8 cellular contexts compared by ENCODE assay signal in genomic region chr10:4981722-4982471, GRCh38. TPM values are rescaled to one million over a fixed set of nuclear protein-coding genes. Genes with fewer than 3 reads are reported as not detected.
A peak's percentile ranks its signal among the peaks of the same experiment; 100 is the strongest.
DNase-seq lines count a peak whose midpoint lies in the region; ATAC-seq and TF ChIP-seq lines count a peak whose summit lies in the region.

No MANE protein-coding gene starts in this region.

- H3K36me3 ChIP-seq in IMR-90 (ENCODE audit: control insufficient read depth, insufficient read depth, low read length) (no peaks in the 10 kb centered on the region), brain microvascular endothelial cell (replicated peaks) (no peaks in the 10 kb centered on the region), left lung (no peaks in the 10 kb centered on the region)

- H3K79me1 ChIP-seq in IMR-90 (ENCODE audit: low read depth in 1 of 2, low read length in 2 of 2) = no peaks in the 10 kb centered on the region

- in situ Hi-C loops in IMR-90 (cut with MboI; ENCODE audit: low sequenced_read_pairs) (no loop called here), brain microvascular endothelial cell (cut with HindIII; ENCODE audit: low pct_ligation_motif_present, low sequenced_read_pairs) (no loop called here)

- no peaks in the 10 kb centered on the region for H4K20me1 ChIP-seq in IMR-90 (ENCODE audit: insufficient read depth, low read length)

- H2BK5ac ChIP-seq in IMR-90 (ENCODE audit: low read depth, low read length, poor library complexity, severe bottlenecking) = no peak overlapping the region

- TF ChIP-seq CTCF in Calu3 (IDR thresholded peaks at IDR 0.05; ENCODE audit: unreplicated experiment) (peak; percentile 61), IMR-90 (conservative IDR thresholded peaks at IDR 0.05; ENCODE audit: low read depth, low read length) (peak; percentile 42), brain microvascular endothelial cell (IDR thresholded peaks at IDR 0.05; ENCODE audit: low read depth, low read length, missing control alignments) (peak; percentile 54), left lung (IDR thresholded peaks at IDR 0.05) (peak; percentile 28 to 31)

- no peak overlapping the region for H3K27ac ChIP-seq in IMR-90 (ENCODE audit: insufficient read depth, low read length)
- no peak overlapping the region for H3K27ac ChIP-seq in brain microvascular endothelial cell
- peak overlapping the region; percentile 59 to 60 for H3K27ac ChIP-seq in left lung

- H3K4me3 Mint-ChIP-seq in Calu3 (ENCODE audit: low read depth, unreplicated experiment) = peak overlapping the region; percentile 43

- H3K4me3 ChIP-seq in IMR-90 (ENCODE audit: insufficient read depth, low read depth, low read length) (no peak overlapping the region), brain microvascular endothelial cell (ENCODE audit: low read depth, low read length) (no peak overlapping the region), left lung (no peak overlapping the region)

- intact Hi-C loops in Calu3 (cut with micrococcal nuclease; ENCODE audit: unreplicated experiment) = loop anchor here (1.0 kb wide), 1 partner anchor 133 kb away; no protein-coding TSS in a partner anchor
- intact Hi-C loops in IMR-90 (cut with micrococcal nuclease) = loop anchor here (1.0 kb wide), 1 partner anchor 133 kb away; no protein-coding TSS in a partner anchor
- intact Hi-C loops in left lung (cut with DNase I) = no loop called here

- no peak overlapping the region for H3K18ac ChIP-seq in IMR-90 (ENCODE audit: low read depth, low read length)

- H2BK120ac ChIP-seq in IMR-90 (ENCODE audit: low read depth, low read length) = no peak overlapping the region

- TF ChIP-seq RAD21 in IMR-90 (IDR thresholded peaks at IDR 0.05; ENCODE audit: low read length) = peak; percentile 41

- no peak overlapping the region for H4K5ac ChIP-seq in IMR-90 (ENCODE audit: low read depth, low read length)

- no peaks in the 10 kb centered on the region for H3K9me1 ChIP-seq in IMR-90 (ENCODE audit: insufficient read depth, low read length)

- H3K27ac Mint-ChIP-seq in Calu3 (ENCODE audit: unreplicated experiment) = peak overlapping the region; percentile 19

- no peak overlapping the region for H2BK15ac ChIP-seq in IMR-90 (ENCODE audit: low read depth, low read length)

- no peak overlapping the region for H3K4me2 ChIP-seq in IMR-90 (ENCODE audit: low read depth, low read length)

- 75% methylated on average over 10 of the region's 14 CpGs; no CpG with 5 or more reads in 1 of the 2 experiments for WGBS in IMR-90 (ENCODE audit: extremely low coverage in 2 of 2, insufficient read length in 1 of 2), 2 experiments

- no peak overlapping the region for H3K23ac ChIP-seq in IMR-90 (ENCODE audit: low read depth, low read length)

- TF ChIP-seq POLR2A in IMR-90 (IDR thresholded peaks at IDR 0.05; ENCODE audit: low read depth, low read length) = no peak

- ATAC-seq in IMR-90 (ENCODE audit: low read depth) (peak; percentile 18; the same call in 1 of the 2 replicates), left lung (peak; percentile 89), HG03196 (IDR thresholded peaks at IDR 0.05; ENCODE audit: unreplicated experiment) (no peak)

- H4K91ac ChIP-seq in IMR-90 (ENCODE audit: insufficient read depth, low read depth, low read length) = no peak overlapping the region

- dilution Hi-C loops in IMR-90 (cut with HindIII; ENCODE audit: low sequenced_read_pairs, unreplicated experiment) = no loop called here

- no peaks in the 10 kb centered on the region for H3K9me3 Mint-ChIP-seq in Calu3 (ENCODE audit: low read depth, unreplicated experiment)

- H3K36me3 Mint-ChIP-seq in Calu3 (ENCODE audit: insufficient read depth, unreplicated experiment) = peaks cover 3% of the 10 kb centered on the region

- peak; percentile 43 for DNase-seq in Calu3
- DNase-seq in IMR-90 = peak; percentile 37
- DNase-seq in brain microvascular endothelial cell = no peak
- no peak for DNase-seq in left lung
- DNase-seq in stimulated activated CD4-positive, alpha-beta T cell treated with anti-CD3 and anti-CD28 coated beads, Interleukin-2, amount 100 ng/mL, for 24 hours = no peak
- no peak for DNase-seq in GM03348 (ENCODE audit: low spot score)
- no peak for DNase-seq in nucleus accumbens (lab: John Stamatoyannopoulos, UW)

- H2AK5ac ChIP-seq in IMR-90 (ENCODE audit: low read depth, low read length) = no peak overlapping the region

- no peak overlapping the region for H2AFZ ChIP-seq in IMR-90 (replicated peaks; ENCODE audit: low read length, poor library complexity)

- POLR2A ChIA-PET in IMR-90 (lab: Charles Lee; ENCODE audit: unreplicated experiment) = no interaction called here

- H3K9me3 ChIP-seq in IMR-90 (ENCODE audit: control insufficient read depth, insufficient read depth, low read length) = no peaks in the 10 kb centered on the region
- H3K9me3 ChIP-seq in left lung = no peaks in the 10 kb centered on the region

- H3K56ac ChIP-seq in IMR-90 (ENCODE audit: extremely low read depth, insufficient read depth, low read length) = no peak overlapping the region

- no peak overlapping the region for H3K4ac ChIP-seq in IMR-90 (ENCODE audit: low read depth, low read length)

- no peak overlapping the region for H2BK20ac ChIP-seq in IMR-90 (ENCODE audit: low read depth, low read length)

- no peaks in the 10 kb centered on the region for H3K27me3 Mint-ChIP-seq in Calu3 (ENCODE audit: unreplicated experiment)

- H3K4me1 ChIP-seq in IMR-90 (ENCODE audit: control insufficient read depth, insufficient read depth, low read length) (peaks cover 4% of the 10 kb centered on the region; the same call in 1 of the 2 replicates), left lung (no peaks in the 10 kb centered on the region)

- H4K8ac ChIP-seq in IMR-90 (ENCODE audit: low read depth in 2 of 2, low read length in 2 of 2) = no peak overlapping the region

- no peak overlapping the region for H3K9ac ChIP-seq in IMR-90 (ENCODE audit: low read depth, low read length)

- BruUV-seq in Calu3 (replicated peaks; lab: Mats Ljungman, UMichigan) (no TSS peak), IMR-90 (replicated peaks; lab: Mats Ljungman, UMichigan) (no TSS peak)

- H2AK9ac ChIP-seq in IMR-90 (replicated peaks; ENCODE audit: low read depth, low read length, poor library complexity) = no peak overlapping the region

- H3K14ac ChIP-seq in IMR-90 (replicated peaks; ENCODE audit: low read depth, low read length) = no peak overlapping the region

- H3K4me1 Mint-ChIP-seq in Calu3 (ENCODE audit: low read depth, unreplicated experiment) = peaks cover 24% of the 10 kb centered on the region

- CTCF ChIA-PET in Calu3 (lab: Charles Lee) (interaction anchor here (0.8 to 2.1 kb wide), 5 partner anchors 18 to 167 kb away, joined by 3 to 19 read pairs (median 6); partner anchors contain the start of genes AKR1C1 and AKR1C3), IMR-90 (lab: Yijun Ruan, JAX) (interaction anchor here (0.5 to 2.0 kb wide), 3 partner anchors 18 to 132 kb away, joined by 4 to 12 read pairs (median 4); no protein-coding TSS in a partner anchor)

- H3K27me3 ChIP-seq in IMR-90 (ENCODE audit: control insufficient read depth, insufficient read depth, low read length) = no peaks in the 10 kb centered on the region
- H3K27me3 ChIP-seq in brain microvascular endothelial cell (replicated peaks) = no peaks in the 10 kb centered on the region
- no peaks in the 10 kb centered on the region for H3K27me3 ChIP-seq in left lung

TF ChIP-seq in IMR-90, 13 proteins besides CTCF, POLR2A, EP300 and RAD21:
- TF ChIP-seq, protein P1, sequence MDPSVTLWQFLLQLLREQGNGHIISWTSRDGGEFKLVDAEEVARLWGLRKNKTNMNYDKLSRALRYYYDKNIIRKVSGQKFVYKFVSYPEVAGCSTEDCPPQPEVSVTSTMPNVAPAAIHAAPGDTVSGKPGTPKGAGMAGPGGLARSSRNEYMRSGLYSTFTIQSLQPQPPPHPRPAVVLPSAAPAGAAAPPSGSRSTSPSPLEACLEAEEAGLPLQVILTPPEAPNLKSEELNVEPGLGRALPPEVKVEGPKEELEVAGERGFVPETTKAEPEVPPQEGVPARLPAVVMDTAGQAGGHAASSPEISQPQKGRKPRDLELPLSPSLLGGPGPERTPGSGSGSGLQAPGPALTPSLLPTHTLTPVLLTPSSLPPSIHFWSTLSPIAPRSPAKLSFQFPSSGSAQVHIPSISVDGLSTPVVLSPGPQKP (IDR thresholded peaks at IDR 0.05; ENCODE audit: borderline replicate concordance, low read depth, low read length) = no peak
- TF ChIP-seq MAZ (IDR thresholded peaks at IDR 0.05; ENCODE audit: borderline replicate concordance, low read depth, low read length) (no peak), RFX5 (IDR thresholded peaks at IDR 0.05; ENCODE audit: low read depth, low read length) (no peak), CHD1 (IDR thresholded peaks at IDR 0.05; ENCODE audit: low read depth, low read length) (no peak), BHLHE40 (IDR thresholded peaks at IDR 0.05; ENCODE audit: low read depth, low read length) (no peak), MAFK (IDR thresholded peaks at IDR 0.05; ENCODE audit: low read depth, low read length) (no peak), SMC3 (IDR thresholded peaks at IDR 0.05; ENCODE audit: low read depth, low read length) (peak; percentile 32; the same call in 1 of the 2 replicates)
- TF ChIP-seq, protein P2, sequence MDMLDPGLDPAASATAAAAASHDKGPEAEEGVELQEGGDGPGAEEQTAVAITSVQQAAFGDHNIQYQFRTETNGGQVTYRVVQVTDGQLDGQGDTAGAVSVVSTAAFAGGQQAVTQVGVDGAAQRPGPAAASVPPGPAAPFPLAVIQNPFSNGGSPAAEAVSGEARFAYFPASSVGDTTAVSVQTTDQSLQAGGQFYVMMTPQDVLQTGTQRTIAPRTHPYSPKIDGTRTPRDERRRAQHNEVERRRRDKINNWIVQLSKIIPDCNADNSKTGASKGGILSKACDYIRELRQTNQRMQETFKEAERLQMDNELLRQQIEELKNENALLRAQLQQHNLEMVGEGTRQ (IDR thresholded peaks at IDR 0.05; ENCODE audit: low read depth, low read length) = no peak

RNA-seq across cellular contexts. Expression of gene AKR1C1, which starts 18.7 kb away (rescaled TPM):
- total RNA-seq in Calu3 (2022) = 10.2 and 17.3 TPM in 2 replicates
- 3.6 and 5.0 TPM in 2 replicates for total RNA-seq in IMR-90 (2012; rRNA removed)
- 3.8 and 5.4 TPM in 2 replicates for polyA plus RNA-seq in IMR-90 (2012; rRNA removed)
- polyA plus RNA-seq in IMR-90 (2012; cell fraction: cytosol; rRNA removed) = 2.3 and 3.5 TPM in 2 replicates
- 2.6 and 11.5 TPM in 2 replicates for polyA plus RNA-seq in IMR-90 (2012; cell fraction: nucleus; rRNA removed; ENCODE audit: low replicate concordance)
- 10 to 100 TPM; 21.0 to 92.2 TPM for total RNA-seq in left lung

RNA-seq across cellular contexts. Expression of gene AKR1C2, which starts 21.8 kb away (rescaled TPM):
- 10.6 and 13.2 TPM in 2 replicates for total RNA-seq in Calu3 (2022)
- 0.28 and 0.36 TPM in 2 replicates for total RNA-seq in IMR-90 (2012; rRNA removed)
- polyA plus RNA-seq in IMR-90 (2012; rRNA removed) = 0.99 and 1.0 TPM in 2 replicates
- polyA plus RNA-seq in IMR-90 (2012; cell fraction: cytosol; rRNA removed) = 0.76 and 1.7 TPM in 2 replicates
- 0.20 and 1.5 TPM in 2 replicates for polyA plus RNA-seq in IMR-90 (2012; cell fraction: nucleus; rRNA removed; ENCODE audit: low replicate concordance)
- total RNA-seq in left lung = 10 to 100 TPM; 12.0 to 65.3 TPM

Comparison
In these comparisons a context has a peak if more than half of its experiments do, and no peak if none do; other contexts are left out.
1. DNase-seq: peak in Calu3 (single experiment) and IMR-90 (single experiment); none in brain microvascular endothelial cell (single experiment), left lung (0 of 2), stimulated activated CD4-positive, alpha-beta T cell treated with anti-CD3 and anti-CD28 coated beads, Interleukin-2, amount 100 ng/mL, for 24 hours (0 of 2), GM03348 (single experiment) and nucleus accumbens (0 of 56).
2. H3K27ac ChIP-seq: peak in left lung (2 of 2); none in IMR-90 (single experiment) and brain microvascular endothelial cell (single experiment).
3. intact Hi-C loops: an anchor here in Calu3 (1.0 kb wide) and IMR-90 (1.0 kb wide); none called in left lung.
4. Peak in every context shown above with its lines, with median percentiles within 50 percentile points of each other: CTCF ChIP-seq.